ENCODE assay signal across 1 cellular context in the genomic region with DNA sequence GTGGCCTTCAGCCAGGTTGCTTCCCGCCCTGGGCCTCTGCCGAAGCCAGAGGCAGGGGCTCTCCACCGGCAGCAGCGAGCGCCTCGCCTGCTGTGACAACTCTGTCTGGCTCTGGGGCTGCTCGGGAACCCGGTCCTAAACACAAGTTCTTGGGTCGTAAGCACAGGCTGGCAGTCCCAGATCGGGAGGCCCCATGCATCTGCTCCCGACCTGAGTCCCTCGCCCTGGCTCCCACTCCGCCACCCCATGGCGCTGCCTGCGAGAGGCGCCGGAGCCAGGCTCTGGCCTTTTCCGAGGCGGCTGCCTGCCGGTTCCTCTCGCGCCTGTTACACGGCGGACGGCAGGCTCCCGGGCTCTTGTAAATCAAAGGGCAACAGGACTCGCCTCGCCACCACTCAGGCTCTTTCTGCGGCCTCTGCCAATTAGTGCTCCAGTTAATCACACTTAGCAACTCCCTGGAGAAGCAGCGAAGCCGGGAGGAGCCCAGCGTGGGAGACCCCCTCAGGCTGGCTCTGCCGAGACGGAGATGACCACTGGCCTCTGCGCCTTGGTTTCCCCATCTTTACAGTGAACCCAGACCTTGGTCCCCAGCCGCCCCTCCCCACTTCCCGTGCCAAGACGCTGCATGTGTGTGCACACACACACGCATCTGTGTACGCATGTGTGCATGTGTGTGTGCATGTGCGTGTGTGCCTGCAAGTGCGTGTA.
TF ChIP-seq lines count a peak whose summit lies in the region.

No MANE protein-coding gene starts in this region.

TF ChIP-seq in GM23338, 12 proteins besides CTCF, POLR2A, EP300 and RAD21 (continued from another document):
- TF ChIP-seq STAT1 (IDR thresholded peaks at IDR 0.05; ENCODE audit: unreplicated experiment) (no peak), ZNF114 (CRISPR knock-in tag; IDR thresholded peaks at IDR 0.05) (no peak), JUNB (IDR thresholded peaks at IDR 0.05; ENCODE audit: unreplicated experiment) (no peak), POLR2AphosphoS5 (IDR thresholded peaks at IDR 0.05; ENCODE audit: low read depth) (no peak)
- TF ChIP-seq, protein P1, sequence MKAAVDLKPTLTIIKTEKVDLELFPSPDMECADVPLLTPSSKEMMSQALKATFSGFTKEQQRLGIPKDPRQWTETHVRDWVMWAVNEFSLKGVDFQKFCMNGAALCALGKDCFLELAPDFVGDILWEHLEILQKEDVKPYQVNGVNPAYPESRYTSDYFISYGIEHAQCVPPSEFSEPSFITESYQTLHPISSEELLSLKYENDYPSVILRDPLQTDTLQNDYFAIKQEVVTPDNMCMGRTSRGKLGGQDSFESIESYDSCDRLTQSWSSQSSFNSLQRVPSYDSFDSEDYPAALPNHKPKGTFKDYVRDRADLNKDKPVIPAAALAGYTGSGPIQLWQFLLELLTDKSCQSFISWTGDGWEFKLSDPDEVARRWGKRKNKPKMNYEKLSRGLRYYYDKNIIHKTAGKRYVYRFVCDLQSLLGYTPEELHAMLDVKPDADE (IDR thresholded peaks at IDR 0.05) = no peak
- TF ChIP-seq, protein P2, sequence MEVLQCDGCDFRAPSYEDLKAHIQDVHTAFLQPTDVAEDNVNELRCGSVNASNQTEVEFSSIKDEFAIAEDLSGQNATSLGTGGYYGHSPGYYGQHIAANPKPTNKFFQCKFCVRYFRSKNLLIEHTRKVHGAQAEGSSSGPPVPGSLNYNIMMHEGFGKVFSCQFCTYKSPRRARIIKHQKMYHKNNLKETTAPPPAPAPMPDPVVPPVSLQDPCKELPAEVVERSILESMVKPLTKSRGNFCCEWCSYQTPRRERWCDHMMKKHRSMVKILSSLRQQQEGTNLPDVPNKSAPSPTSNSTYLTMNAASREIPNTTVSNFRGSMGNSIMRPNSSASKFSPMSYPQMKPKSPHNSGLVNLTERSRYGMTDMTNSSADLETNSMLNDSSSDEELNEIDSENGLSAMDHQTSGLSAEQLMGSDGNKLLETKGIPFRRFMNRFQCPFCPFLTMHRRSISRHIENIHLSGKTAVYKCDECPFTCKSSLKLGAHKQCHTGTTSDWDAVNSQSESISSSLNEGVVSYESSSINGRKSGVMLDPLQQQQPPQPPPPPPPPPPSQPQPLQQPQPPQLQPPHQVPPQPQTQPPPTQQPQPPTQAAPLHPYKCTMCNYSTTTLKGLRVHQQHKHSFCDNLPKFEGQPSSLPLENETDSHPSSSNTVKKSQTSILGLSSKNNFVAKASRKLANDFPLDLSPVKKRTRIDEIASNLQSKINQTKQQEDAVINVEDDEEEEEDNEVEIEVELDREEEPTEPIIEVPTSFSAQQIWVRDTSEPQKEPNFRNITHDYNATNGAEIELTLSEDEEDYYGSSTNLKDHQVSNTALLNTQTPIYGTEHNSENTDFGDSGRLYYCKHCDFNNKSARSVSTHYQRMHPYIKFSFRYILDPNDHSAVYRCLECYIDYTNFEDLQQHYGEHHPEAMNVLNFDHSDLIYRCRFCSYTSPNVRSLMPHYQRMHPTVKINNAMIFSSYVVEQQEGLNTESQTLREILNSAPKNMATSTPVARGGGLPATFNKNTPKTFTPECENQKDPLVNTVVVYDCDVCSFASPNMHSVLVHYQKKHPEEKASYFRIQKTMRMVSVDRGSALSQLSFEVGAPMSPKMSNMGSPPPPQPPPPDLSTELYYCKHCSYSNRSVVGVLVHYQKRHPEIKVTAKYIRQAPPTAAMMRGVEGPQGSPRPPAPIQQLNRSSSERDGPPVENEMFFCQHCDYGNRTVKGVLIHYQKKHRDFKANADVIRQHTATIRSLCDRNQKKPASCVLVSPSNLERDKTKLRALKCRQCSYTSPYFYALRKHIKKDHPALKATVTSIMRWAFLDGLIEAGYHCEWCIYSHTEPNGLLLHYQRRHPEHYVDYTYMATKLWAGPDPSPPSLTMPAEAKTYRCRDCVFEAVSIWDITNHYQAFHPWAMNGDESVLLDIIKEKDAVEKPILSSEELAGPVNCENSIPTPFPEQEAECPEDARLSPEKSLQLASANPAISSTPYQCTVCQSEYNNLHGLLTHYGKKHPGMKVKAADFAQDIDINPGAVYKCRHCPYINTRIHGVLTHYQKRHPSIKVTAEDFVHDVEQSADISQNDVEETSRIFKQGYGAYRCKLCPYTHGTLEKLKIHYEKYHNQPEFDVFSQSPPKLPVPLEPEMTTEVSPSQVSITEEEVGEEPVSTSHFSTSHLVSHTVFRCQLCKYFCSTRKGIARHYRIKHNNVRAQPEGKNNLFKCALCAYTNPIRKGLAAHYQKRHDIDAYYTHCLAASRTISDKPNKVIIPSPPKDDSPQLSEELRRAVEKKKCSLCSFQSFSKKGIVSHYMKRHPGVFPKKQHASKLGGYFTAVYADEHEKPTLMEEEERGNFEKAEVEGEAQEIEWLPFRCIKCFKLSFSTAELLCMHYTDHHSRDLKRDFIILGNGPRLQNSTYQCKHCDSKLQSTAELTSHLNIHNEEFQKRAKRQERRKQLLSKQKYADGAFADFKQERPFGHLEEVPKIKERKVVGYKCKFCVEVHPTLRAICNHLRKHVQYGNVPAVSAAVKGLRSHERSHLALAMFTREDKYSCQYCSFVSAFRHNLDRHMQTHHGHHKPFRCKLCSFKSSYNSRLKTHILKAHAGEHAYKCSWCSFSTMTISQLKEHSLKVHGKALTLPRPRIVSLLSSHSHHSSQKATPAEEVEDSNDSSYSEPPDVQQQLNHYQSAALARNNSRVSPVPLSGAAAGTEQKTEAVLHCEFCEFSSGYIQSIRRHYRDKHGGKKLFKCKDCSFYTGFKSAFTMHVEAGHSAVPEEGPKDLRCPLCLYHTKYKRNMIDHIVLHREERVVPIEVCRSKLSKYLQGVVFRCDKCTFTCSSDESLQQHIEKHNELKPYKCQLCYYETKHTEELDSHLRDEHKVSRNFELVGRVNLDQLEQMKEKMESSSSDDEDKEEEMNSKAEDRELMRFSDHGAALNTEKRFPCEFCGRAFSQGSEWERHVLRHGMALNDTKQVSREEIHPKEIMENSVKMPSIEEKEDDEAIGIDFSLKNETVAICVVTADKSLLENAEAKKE (CRISPR knock-in tag; IDR thresholded peaks at IDR 0.05) = no peak
- TF ChIP-seq, protein P3, sequence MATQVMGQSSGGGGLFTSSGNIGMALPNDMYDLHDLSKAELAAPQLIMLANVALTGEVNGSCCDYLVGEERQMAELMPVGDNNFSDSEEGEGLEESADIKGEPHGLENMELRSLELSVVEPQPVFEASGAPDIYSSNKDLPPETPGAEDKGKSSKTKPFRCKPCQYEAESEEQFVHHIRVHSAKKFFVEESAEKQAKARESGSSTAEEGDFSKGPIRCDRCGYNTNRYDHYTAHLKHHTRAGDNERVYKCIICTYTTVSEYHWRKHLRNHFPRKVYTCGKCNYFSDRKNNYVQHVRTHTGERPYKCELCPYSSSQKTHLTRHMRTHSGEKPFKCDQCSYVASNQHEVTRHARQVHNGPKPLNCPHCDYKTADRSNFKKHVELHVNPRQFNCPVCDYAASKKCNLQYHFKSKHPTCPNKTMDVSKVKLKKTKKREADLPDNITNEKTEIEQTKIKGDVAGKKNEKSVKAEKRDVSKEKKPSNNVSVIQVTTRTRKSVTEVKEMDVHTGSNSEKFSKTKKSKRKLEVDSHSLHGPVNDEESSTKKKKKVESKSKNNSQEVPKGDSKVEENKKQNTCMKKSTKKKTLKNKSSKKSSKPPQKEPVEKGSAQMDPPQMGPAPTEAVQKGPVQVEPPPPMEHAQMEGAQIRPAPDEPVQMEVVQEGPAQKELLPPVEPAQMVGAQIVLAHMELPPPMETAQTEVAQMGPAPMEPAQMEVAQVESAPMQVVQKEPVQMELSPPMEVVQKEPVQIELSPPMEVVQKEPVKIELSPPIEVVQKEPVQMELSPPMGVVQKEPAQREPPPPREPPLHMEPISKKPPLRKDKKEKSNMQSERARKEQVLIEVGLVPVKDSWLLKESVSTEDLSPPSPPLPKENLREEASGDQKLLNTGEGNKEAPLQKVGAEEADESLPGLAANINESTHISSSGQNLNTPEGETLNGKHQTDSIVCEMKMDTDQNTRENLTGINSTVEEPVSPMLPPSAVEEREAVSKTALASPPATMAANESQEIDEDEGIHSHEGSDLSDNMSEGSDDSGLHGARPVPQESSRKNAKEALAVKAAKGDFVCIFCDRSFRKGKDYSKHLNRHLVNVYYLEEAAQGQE (IDR thresholded peaks at IDR 0.05; ENCODE audit: unreplicated experiment) = no peak
